Comparison of ENCODE assay signal across 12 cellular contexts in the genomic region with DNA sequence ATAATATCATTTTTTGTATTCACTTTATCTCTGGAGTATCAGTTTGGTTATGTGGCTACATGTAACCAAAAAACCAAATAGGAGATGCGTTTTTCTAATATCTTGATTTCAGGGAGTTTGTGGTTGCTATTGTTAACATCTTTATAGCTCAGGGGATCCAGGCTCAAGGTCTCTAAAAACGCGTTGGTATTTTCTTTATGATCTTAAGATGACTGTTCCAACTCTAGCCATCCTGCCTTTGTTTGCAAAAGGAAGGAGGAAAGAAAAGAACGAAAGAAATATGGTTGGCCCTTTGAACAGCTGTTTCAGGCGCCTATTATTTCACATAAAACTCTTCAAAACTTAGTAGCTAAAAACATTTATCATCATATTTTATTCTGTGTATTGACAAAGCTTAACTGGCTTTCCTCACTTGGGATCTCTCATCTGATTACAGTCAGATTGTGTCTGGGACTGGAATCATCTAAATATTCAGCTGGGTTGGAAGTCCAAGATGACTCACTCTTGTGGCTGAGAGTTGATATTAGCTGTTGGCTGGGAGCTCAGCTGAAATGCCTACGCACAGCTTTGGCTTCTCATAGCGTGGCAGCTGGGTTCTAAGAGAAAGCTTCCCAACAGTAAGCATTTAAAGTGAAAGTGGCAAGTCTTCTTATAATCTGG.
DNase-seq lines count a peak whose midpoint lies in the region; ATAC-seq and TF ChIP-seq lines count a peak whose summit lies in the region.
"Had no signal": no experiment of that assay in that cellular context is flagged by ENCODE, and none has a peak within 500 bp of the region (broad histone marks: within the 10 kb centered on the region; RNA-seq: fewer than 3 reads in every experiment).

No MANE protein-coding gene starts in this region.

- TF ChIP-seq CTCF in choroid plexus epithelial cell (conservative IDR thresholded peaks at IDR 0.05; ENCODE audit: low read depth, low read length), result no peak
- no peak for TF ChIP-seq CTCF in lower lobe of right lung (IDR thresholded peaks at IDR 0.05)

- in situ Hi-C loops in ACHN (cut with HindIII; ENCODE audit: low pct_ligation_motif_present, low pct_unique_long_range_greater_than_20kb, low sequenced_read_pairs), result no loop called here

- H3K36me3 ChIP-seq in MG63 (no peaks in the 10 kb centered on the region), lower lobe of right lung (no peaks in the 10 kb centered on the region)

- peak; percentile 58 to 67 for ATAC-seq in lower lobe of right lung

- DNase-seq in ACHN (peak; percentile 81), MG63 (peak; percentile 87), choroid plexus epithelial cell (ENCODE audit: low read depth) (peak; percentile 97), lower lobe of right lung (peak; percentile 32), T-helper 9 cell (no peak), NCI-H526 (lab: John Stamatoyannopoulos, UW) (no peak)
- DNase-seq in effector CD4-positive, alpha-beta T cell, result no peak
- no peak for DNase-seq in activated naive CD4-positive, alpha-beta T cell treated with anti-CD3 and anti-CD28 coated beads, Interleukin-2, amount 50 U/mL, for 16 hours
- DNase-seq: activated B cell treated with CpG ODN at 0.5 μM for 24 hours, DMS79, NCI-H1092 treated with DMSO at 0.1 percent for 48 hours had no signal

- no peak overlapping the region for H3K4me3 ChIP-seq in MG63
- H3K4me3 ChIP-seq in choroid plexus epithelial cell (ENCODE audit: low read depth, low read length), result no peak overlapping the region
- no peak overlapping the region for H3K4me3 ChIP-seq in lower lobe of right lung
- H3K4me3 ChIP-seq: skin epidermis had no signal

- intact Hi-C loops in lower lobe of right lung (cut with DNase I), result no loop called here

- no peak overlapping the region for H3K27ac ChIP-seq in lower lobe of right lung

- H3K27me3 ChIP-seq in MG63 (no peaks in the 10 kb centered on the region), lower lobe of right lung (ENCODE audit: low read depth) (no peaks in the 10 kb centered on the region)

- no peaks in the 10 kb centered on the region for H3K9me3 ChIP-seq in MG63
- H3K9me3 ChIP-seq in lower lobe of right lung, result no peaks in the 10 kb centered on the region

- no peaks in the 10 kb centered on the region for H3K4me1 ChIP-seq in lower lobe of right lung

Comparison
In these comparisons a context has a peak if more than half of its experiments do, and no peak if none do; other contexts are left out.
1. DNase-seq: peak in ACHN (single experiment), MG63 (single experiment), choroid plexus epithelial cell (single experiment) and lower lobe of right lung (single experiment); none in effector CD4-positive, alpha-beta T cell (single experiment), activated naive CD4-positive, alpha-beta T cell treated with anti-CD3 and anti-CD28 coated beads, Interleukin-2, amount 50 U/mL, for 16 hours (single experiment), T-helper 9 cell (single experiment) and NCI-H526 (0 of 2).